Comparison of ENCODE assay signal across 22 cellular contexts in genomic region chr6:156798091-156798735, GRCh38.
"Had no signal": no experiment of that assay in that cellular context is flagged by ENCODE, and none has a peak within 500 bp of the region (broad histone marks: within the 10 kb centered on the region; RNA-seq: fewer than 3 reads in every experiment).

No MANE protein-coding gene starts in this region.

- H3K27me3 Mint-ChIP-seq: activated B cell treated with CpG ODN at 0.5 μM for 24 hours; activated CD4-positive, alpha-beta memory T cell treated with anti-CD3 and anti-CD28 coated beads, Interleukin-2, amount 10 ng/mL, durations not matched to agents 7 days and 5 days; activated CD8-positive, alpha-beta memory T cell treated with anti-CD3 and anti-CD28 coated beads, Interleukin-2, amount 10 ng/mL, durations not matched to agents 7 days and 5 days; activated naive CD8-positive, alpha-beta T cell treated with anti-CD3 and anti-CD28 coated beads, Interleukin-2, amount 10 ng/mL, durations not matched to agents 7 days and 5 days; brain; type B pancreatic cell had no signal

- H3K4me3 ChIP-seq: coronary artery, gastroesophageal sphincter, heart right ventricle, left ventricle myocardium inferior, spleen, stomach had no signal

- H3K36me3 ChIP-seq: gastroesophageal sphincter, heart right ventricle, left ventricle myocardium inferior, stomach had no signal

- H3K27ac Mint-ChIP-seq: activated B cell treated with CpG ODN at 0.5 μM for 24 hours; activated CD4-positive, alpha-beta memory T cell treated with anti-CD3 and anti-CD28 coated beads, Interleukin-2, amount 10 ng/mL, durations not matched to agents 7 days and 5 days; activated CD8-positive, alpha-beta memory T cell treated with anti-CD3 and anti-CD28 coated beads, Interleukin-2, amount 10 ng/mL, durations not matched to agents 7 days and 5 days; activated naive CD8-positive, alpha-beta T cell treated with anti-CD3 and anti-CD28 coated beads, Interleukin-2, amount 10 ng/mL, durations not matched to agents 7 days and 5 days; nephron; type B pancreatic cell had no signal

- H3K9me3 ChIP-seq: gastroesophageal sphincter, heart right ventricle, left ventricle myocardium inferior, spleen, stomach had no signal

- DNase-seq: activated B cell treated with CpG ODN at 0.5 μM for 24 hours; activated CD4-positive, alpha-beta memory T cell treated with anti-CD3 and anti-CD28 coated beads, Interleukin-2, amount 10 ng/mL, durations not matched to agents 7 days and 5 days; activated CD4-positive, alpha-beta T cell treated with anti-CD3 and anti-CD28 coated beads for 4 hours; activated CD8-positive, alpha-beta memory T cell treated with anti-CD3 and anti-CD28 coated beads, Interleukin-2, amount 10 ng/mL, durations not matched to agents 7 days and 5 days; activated naive CD8-positive, alpha-beta T cell treated with anti-CD3 and anti-CD28 coated beads, Interleukin-2, amount 10 ng/mL, durations not matched to agents 7 days and 5 days; amygdala; caudate nucleus; heart right ventricle; kidney glomerular epithelial cell; left ventricle myocardium inferior; nucleus accumbens; spleen; stimulated activated CD8-positive, alpha-beta memory T cell treated with anti-CD3 and anti-CD28 coated beads, Interleukin-4, amount 100 ng/mL, for 48 hours; stomach; T-helper 1 cell; T-helper 9 cell had no signal

- H3K9me3 Mint-ChIP-seq: activated B cell treated with CpG ODN at 0.5 μM for 24 hours; activated CD4-positive, alpha-beta memory T cell treated with anti-CD3 and anti-CD28 coated beads, Interleukin-2, amount 10 ng/mL, durations not matched to agents 7 days and 5 days; activated naive CD8-positive, alpha-beta T cell treated with anti-CD3 and anti-CD28 coated beads, Interleukin-2, amount 10 ng/mL, durations not matched to agents 7 days and 5 days; brain; nephron; type B pancreatic cell had no signal

- H3K4me3 Mint-ChIP-seq: activated B cell treated with CpG ODN at 0.5 μM for 24 hours; activated CD4-positive, alpha-beta memory T cell treated with anti-CD3 and anti-CD28 coated beads, Interleukin-2, amount 10 ng/mL, durations not matched to agents 7 days and 5 days; activated CD8-positive, alpha-beta memory T cell treated with anti-CD3 and anti-CD28 coated beads, Interleukin-2, amount 10 ng/mL, durations not matched to agents 7 days and 5 days; activated naive CD8-positive, alpha-beta T cell treated with anti-CD3 and anti-CD28 coated beads, Interleukin-2, amount 10 ng/mL, durations not matched to agents 7 days and 5 days; brain; nephron; type B pancreatic cell had no signal

- ATAC-seq: activated CD8-positive, alpha-beta memory T cell treated with anti-CD3 and anti-CD28 coated beads, Interleukin-2, amount 10 ng/mL, durations not matched to agents 7 days and 5 days; esophagus mucosa; gastroesophageal sphincter had no signal

- H3K27ac ChIP-seq: coronary artery, gastroesophageal sphincter, heart right ventricle, left ventricle myocardium inferior, spleen, stomach had no signal
